Comparison of ENCODE assay signal across 10 cellular contexts in genomic region chr1:71093938-71094337, GRCh38. TPM values are rescaled to one million over a fixed set of nuclear protein-coding genes. Genes with fewer than 3 reads are reported as not detected.
A peak's percentile ranks its signal among the peaks of the same experiment; 100 is the strongest.
DNase-seq lines count a peak whose midpoint lies in the region; ATAC-seq and TF ChIP-seq lines count a peak whose summit lies in the region.
"Had no signal": no experiment of that assay in that cellular context is flagged by ENCODE, and none has a peak within 500 bp of the region (broad histone marks: within the 10 kb centered on the region; RNA-seq: fewer than 3 reads in every experiment).

No MANE protein-coding gene starts in this region.

- POLR2A ChIA-PET in BJ (lab: Charles Lee) = no interaction called here

- no peaks in the 10 kb centered on the region for H3K27me3 ChIP-seq in BJ (ENCODE audit: control insufficient read depth, insufficient read depth, low read length)

- H3K27ac ChIP-seq in VCaP = no peak overlapping the region

- no peak overlapping the region for H3K4me3 ChIP-seq in BJ (ENCODE audit: low read depth, low read length)

- ATAC-seq in left colon (peak; percentile 53), GM19328 (IDR thresholded peaks at IDR 0.05; ENCODE audit: unreplicated experiment) (no peak), GM21786 (IDR thresholded peaks at IDR 0.05; ENCODE audit: unreplicated experiment) (no peak)
- ATAC-seq: activated T-cell treated with anti-CD3 and anti-CD28 coated beads, Interleukin-2, amount 50 U/mL, for 4 hours; left ventricle myocardium superior had no signal

- DNase-seq in BJ (ENCODE audit: low read depth) (no peak), HT-29 (ENCODE audit: low spot score) (peak; percentile 7), left colon (no peak), foreskin melanocyte (no peak), T-helper 9 cell (no peak)
- DNase-seq: activated T-cell treated with anti-CD3 and anti-CD28 coated beads, Interleukin-2, amount 50 U/mL, for 4 hours; left ventricle myocardium superior had no signal

- no peaks in the 10 kb centered on the region for H3K36me3 ChIP-seq in BJ (ENCODE audit: control insufficient read depth, insufficient read depth, low read length)

- peak; percentile 36 for TF ChIP-seq CTCF in BJ (IDR thresholded peaks at IDR 0.05; ENCODE audit: insufficient read depth, low read depth, low read length)
- peak; percentile 71 for TF ChIP-seq CTCF in VCaP (conservative IDR thresholded peaks at IDR 0.05)

- intact Hi-C loops in left colon (cut with DNase I, micrococcal nuclease) = no loop called here

- CTCF ChIA-PET in BJ (lab: Yijun Ruan, JAX) = interaction anchor here (1.3 kb wide), 1 partner anchor 944 kb away, joined by 7 read pairs; no protein-coding TSS in a partner anchor

RNA-seq across cellular contexts. Expression of gene ZRANB2, which starts 13.1 kb away (rescaled TPM):
- polyA plus RNA-seq in BJ (2011; rRNA removed) = 35.4 and 60.1 TPM in 2 replicates
- polyA minus RNA-seq in BJ (2011; rRNA and poly(A)+ RNA removed) = 13.3 and 13.6 TPM in 2 replicates
- total RNA-seq in HT-29 (2014; rRNA removed; shearing (Covaris generic)) = 16.3 and 18.0 TPM in 2 replicates
- 10 to 100 TPM; 76.3 to 76.8 TPM for total RNA-seq in left colon

RNA-seq across cellular contexts. Expression of gene PTGER3, which starts 46.3 kb away (rescaled TPM):
- polyA plus RNA-seq in BJ (2011; rRNA removed) = 0.60 TPM in 2 replicates
- 0.66 and 0.67 TPM in 2 replicates for polyA minus RNA-seq in BJ (2011; rRNA and poly(A)+ RNA removed)
- not detected in 2 replicates for total RNA-seq in HT-29 (2014; rRNA removed; shearing (Covaris generic))
- total RNA-seq in left colon = 1 to 10 TPM in 1 of 2 donors, under 1 TPM in 1; 0.49 to 2.7 TPM
